8 cellular contexts compared by ENCODE assay signal in genomic region chr5:157948738-157949410, GRCh38.
DNase-seq lines count a peak whose midpoint lies in the region; ATAC-seq, FAIRE-seq and TF ChIP-seq lines count a peak whose summit lies in the region.

No MANE protein-coding gene starts in this region.

- ATAC-seq in A549 (peak; percentile 99 to 100), GM18519 (IDR thresholded peaks at IDR 0.05; ENCODE audit: low FRiP score, unreplicated experiment) (peak; percentile 86), HG03108 (IDR thresholded peaks at IDR 0.05; ENCODE audit: unreplicated experiment) (peak; percentile 95), activated B cell treated with CpG ODN at 0.5 μM for 24 hours (ENCODE audit: low read depth) (peak; percentile 100)
- peak; percentile 91 for ATAC-seq in central memory CD8-positive, alpha-beta T cell (replicated peaks; ENCODE audit: extremely low read depth, poor library complexity, severe bottlenecking)

- intact Hi-C loops in activated B cell treated with CpG ODN at 0.5 μM for 24 hours (cut with micrococcal nuclease) = loop anchor here (1.0 to 5.0 kb wide), 8 partner anchors 30 to 1184 kb away; no protein-coding TSS in a partner anchor

- TF ChIP-seq RAD21 in A549 (conservative IDR thresholded peaks at IDR 0.05 in 1 of 2, IDR thresholded peaks at IDR 0.05 in 1 of 2) = peak; percentile 77 to 80

- TF ChIP-seq CTCF in A549 (IDR thresholded peaks at IDR 0.05) (peak; percentile 85), activated B cell treated with CpG ODN at 0.5 μM for 24 hours (IDR thresholded peaks at IDR 0.05) (no peak)

- no peaks in the 10 kb centered on the region for H3K9me3 Mint-ChIP-seq in activated B cell treated with CpG ODN at 0.5 μM for 24 hours
- H3K9me3 Mint-ChIP-seq in central memory CD8-positive, alpha-beta T cell = no peaks in the 10 kb centered on the region

- peaks cover 6% of the 10 kb centered on the region for H3K4me1 Mint-ChIP-seq in activated B cell treated with CpG ODN at 0.5 μM for 24 hours
- peaks cover 6% of the 10 kb centered on the region for H3K4me1 Mint-ChIP-seq in central memory CD8-positive, alpha-beta T cell

- peaks cover 5% of the 10 kb centered on the region for H3K27me3 Mint-ChIP-seq in activated B cell treated with CpG ODN at 0.5 μM for 24 hours
- H3K27me3 Mint-ChIP-seq in central memory CD8-positive, alpha-beta T cell = peaks cover 55% of the 10 kb centered on the region

- POLR2A ChIA-PET in A549 (lab: Yijun Ruan, JAX) (no interaction called here), activated B cell treated with CpG ODN at 0.5 μM for 24 hours (lab: Charles Lee) (interaction anchor here (0.7 to 0.8 kb wide), 2 partner anchors 126 to 1315 kb away, joined by 4 to 7 read pairs; no protein-coding TSS in a partner anchor)

- H3K9me3 ChIP-seq in A549 = no peaks in the 10 kb centered on the region

- H3K4me3 ChIP-seq in A549 = peak overlapping the region; percentile 23; the same call in 2 of the 3 replicates

- CTCF ChIA-PET in A549 (lab: Yijun Ruan, JAX) (interaction anchor here (0.5 to 5.6 kb wide), 62 partner anchors 9 to 1357 kb away, joined by 3 to 51 read pairs (median 5); partner anchors contain the start of genes CLINT1 and LSM11), activated B cell treated with CpG ODN at 0.5 μM for 24 hours (lab: Charles Lee) (interaction anchor here (0.8 to 4.3 kb wide), 29 partner anchors 8 to 1184 kb away, joined by 3 to 81 read pairs (median 7); partner anchors contain the start of gene CLINT1)

- H3K4me1 ChIP-seq in A549 = peaks cover 5% of the 10 kb centered on the region

- no peak overlapping the region for H3K4me3 Mint-ChIP-seq in activated B cell treated with CpG ODN at 0.5 μM for 24 hours
- peak overlapping the region; percentile 5 for H3K4me3 Mint-ChIP-seq in central memory CD8-positive, alpha-beta T cell

- TF ChIP-seq EP300 in A549 (IDR thresholded peaks at IDR 0.05) = no peak

- TF ChIP-seq POLR2A in A549 (IDR thresholded peaks at IDR 0.05; ENCODE audit: low read length) = no peak

- H3K27ac ChIP-seq in A549 = peak overlapping the region; percentile 50 to 76

- DNase-seq in A549 (ENCODE audit: low read depth in 1 of 2, low spot score in 1 of 2) (peak; percentile 71 to 92), NCI-H2227 treated with DMSO at 0.1 percent for 48 hours (lab: John Stamatoyannopoulos, UW) (peak; percentile 69), activated B cell treated with CpG ODN at 0.5 μM for 24 hours (peak; percentile 60), kidney glomerular epithelial cell (lab: John Stamatoyannopoulos, UW) (peak; percentile 96)
- peak; percentile 59 to 60 for DNase-seq in central memory CD8-positive, alpha-beta T cell (ENCODE audit: low spot score in 2 of 2)
- DNase-seq in stimulated activated CD4-positive, alpha-beta T cell treated with anti-CD3 and anti-CD28 coated beads, Interleukin-1b, Interleukin-23, amount 100 ng/mL, for 4 hours (ENCODE audit: low read depth in 2 of 2) = peak; percentile 59 to 67

- no peak overlapping the region for H3K27ac Mint-ChIP-seq in activated B cell treated with CpG ODN at 0.5 μM for 24 hours
- H3K27ac Mint-ChIP-seq in central memory CD8-positive, alpha-beta T cell (ENCODE audit: low read depth) = no peak overlapping the region

- peak; percentile 85 for FAIRE-seq in A549 (lab: Jason Lieb, UNC)

- no peaks in the 10 kb centered on the region for H3K36me3 Mint-ChIP-seq in activated B cell treated with CpG ODN at 0.5 μM for 24 hours (ENCODE audit: low read depth)
- H3K36me3 Mint-ChIP-seq in central memory CD8-positive, alpha-beta T cell (ENCODE audit: insufficient read depth) = no peaks in the 10 kb centered on the region

- 7% methylated on average over 11 of the region's 11 CpGs for WGBS in A549 (ENCODE audit: missing lambda C conversion rate)

- H3K4me2 ChIP-seq in A549 = peak overlapping the region; percentile 70

TF ChIP-seq in A549, 52 proteins besides CTCF, POLR2A, EP300 and RAD21:
- no peak for TF ChIP-seq NR3C1 (IDR thresholded peaks at IDR 0.05)
- TF ChIP-seq NFE2L2 (conservative IDR thresholded peaks at IDR 0.05; ENCODE audit: low read length) = no peak
- no peak for TF ChIP-seq MAFK (IDR thresholded peaks at IDR 0.05; ENCODE audit: partially characterized antibody)
- no peak for TF ChIP-seq RFX5 (IDR thresholded peaks at IDR 0.05)
- TF ChIP-seq, protein P1, sequence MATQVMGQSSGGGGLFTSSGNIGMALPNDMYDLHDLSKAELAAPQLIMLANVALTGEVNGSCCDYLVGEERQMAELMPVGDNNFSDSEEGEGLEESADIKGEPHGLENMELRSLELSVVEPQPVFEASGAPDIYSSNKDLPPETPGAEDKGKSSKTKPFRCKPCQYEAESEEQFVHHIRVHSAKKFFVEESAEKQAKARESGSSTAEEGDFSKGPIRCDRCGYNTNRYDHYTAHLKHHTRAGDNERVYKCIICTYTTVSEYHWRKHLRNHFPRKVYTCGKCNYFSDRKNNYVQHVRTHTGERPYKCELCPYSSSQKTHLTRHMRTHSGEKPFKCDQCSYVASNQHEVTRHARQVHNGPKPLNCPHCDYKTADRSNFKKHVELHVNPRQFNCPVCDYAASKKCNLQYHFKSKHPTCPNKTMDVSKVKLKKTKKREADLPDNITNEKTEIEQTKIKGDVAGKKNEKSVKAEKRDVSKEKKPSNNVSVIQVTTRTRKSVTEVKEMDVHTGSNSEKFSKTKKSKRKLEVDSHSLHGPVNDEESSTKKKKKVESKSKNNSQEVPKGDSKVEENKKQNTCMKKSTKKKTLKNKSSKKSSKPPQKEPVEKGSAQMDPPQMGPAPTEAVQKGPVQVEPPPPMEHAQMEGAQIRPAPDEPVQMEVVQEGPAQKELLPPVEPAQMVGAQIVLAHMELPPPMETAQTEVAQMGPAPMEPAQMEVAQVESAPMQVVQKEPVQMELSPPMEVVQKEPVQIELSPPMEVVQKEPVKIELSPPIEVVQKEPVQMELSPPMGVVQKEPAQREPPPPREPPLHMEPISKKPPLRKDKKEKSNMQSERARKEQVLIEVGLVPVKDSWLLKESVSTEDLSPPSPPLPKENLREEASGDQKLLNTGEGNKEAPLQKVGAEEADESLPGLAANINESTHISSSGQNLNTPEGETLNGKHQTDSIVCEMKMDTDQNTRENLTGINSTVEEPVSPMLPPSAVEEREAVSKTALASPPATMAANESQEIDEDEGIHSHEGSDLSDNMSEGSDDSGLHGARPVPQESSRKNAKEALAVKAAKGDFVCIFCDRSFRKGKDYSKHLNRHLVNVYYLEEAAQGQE (IDR thresholded peaks at IDR 0.05) = no peak
- no peak for TF ChIP-seq E2F6 (IDR thresholded peaks at IDR 0.05; ENCODE audit: borderline replicate concordance, low read depth)
- 0 out of 2 replicates have a peak, but pooled peaks have one; percentile 33 for TF ChIP-seq MAX (IDR thresholded peaks at IDR 0.05)
- TF ChIP-seq HEYL (CRISPR knock-in tag; IDR thresholded peaks at IDR 0.05) = no peak
- TF ChIP-seq PHF8 (IDR thresholded peaks at IDR 0.05; ENCODE audit: borderline replicate concordance, low read depth) = no peak
- TF ChIP-seq HOXA7 (CRISPR knock-in tag; IDR thresholded peaks at IDR 0.05) = no peak
- peak; percentile 88 for TF ChIP-seq SMC3 (IDR thresholded peaks at IDR 0.05)
- no peak for TF ChIP-seq ZSCAN20 (CRISPR knock-in tag; IDR thresholded peaks at IDR 0.05)

Comparison
In these comparisons a context has a peak if more than half of its experiments do, and no peak if none do; other contexts are left out.
1. Peak in every context shown above with its lines: DNase-seq, ATAC-seq, H3K4me3 ChIP-seq and H3K27ac ChIP-seq.